Comparison of ENCODE assay signal across 2 cellular contexts in genomic region chr5:16879191-16879590, GRCh38.
TF ChIP-seq lines count a peak whose summit lies in the region.

No MANE protein-coding gene starts in this region.

TF ChIP-seq in IMR-90, 13 proteins besides CTCF, POLR2A, EP300 and RAD21 (continued from another document):
- TF ChIP-seq CEBPB (IDR thresholded peaks at IDR 0.05; ENCODE audit: low read depth, low read length) = no peak
- TF ChIP-seq CHD1 (IDR thresholded peaks at IDR 0.05; ENCODE audit: low read depth, low read length) = no peak
- TF ChIP-seq MXI1 (IDR thresholded peaks at IDR 0.05; ENCODE audit: borderline replicate concordance, low read depth, low read length) = no peak
- no peak for TF ChIP-seq RCOR1 (IDR thresholded peaks at IDR 0.05; ENCODE audit: insufficient replicate concordance, low read length)
- no peak for TF ChIP-seq ELK1 (IDR thresholded peaks at IDR 0.05; ENCODE audit: borderline replicate concordance, low read depth, low read length)
- no peak for TF ChIP-seq RFX5 (IDR thresholded peaks at IDR 0.05; ENCODE audit: low read depth, low read length)
- no peak for TF ChIP-seq MAFK (IDR thresholded peaks at IDR 0.05; ENCODE audit: low read depth, low read length)

TF ChIP-seq in WTC11, 78 proteins besides CTCF, POLR2A, EP300 and RAD21:
- no peak for TF ChIP-seq E2F1 (CRISPR knock-in tag; IDR thresholded peaks at IDR 0.05)
- TF ChIP-seq JAZF1 (CRISPR knock-in tag; IDR thresholded peaks at IDR 0.05) = no peak
- TF ChIP-seq ERG (CRISPR knock-in tag; IDR thresholded peaks at IDR 0.05) = no peak
- no peak for TF ChIP-seq HMGXB4 (CRISPR knock-in tag; IDR thresholded peaks at IDR 0.05)
- no peak for TF ChIP-seq E2F4 (CRISPR knock-in tag; IDR thresholded peaks at IDR 0.05; ENCODE audit: borderline replicate concordance, low read depth)
- TF ChIP-seq ARID4B (CRISPR knock-in tag; IDR thresholded peaks at IDR 0.05; ENCODE audit: borderline replicate concordance) = no peak
- TF ChIP-seq ZNF671 (CRISPR knock-in tag; IDR thresholded peaks at IDR 0.05) = no peak
- TF ChIP-seq PREB (CRISPR knock-in tag; IDR thresholded peaks at IDR 0.05; ENCODE audit: borderline replicate concordance) = no peak
- TF ChIP-seq PRRX2 (CRISPR knock-in tag; IDR thresholded peaks at IDR 0.05) = no peak
- no peak for TF ChIP-seq ESRRA (CRISPR knock-in tag; IDR thresholded peaks at IDR 0.05; ENCODE audit: borderline replicate concordance)
- TF ChIP-seq IRF2 (CRISPR knock-in tag; IDR thresholded peaks at IDR 0.05; ENCODE audit: borderline replicate concordance, low read depth) = no peak
- TF ChIP-seq ZNF281 (CRISPR knock-in tag; IDR thresholded peaks at IDR 0.05) = no peak
- no peak for TF ChIP-seq ETV6 (CRISPR knock-in tag; IDR thresholded peaks at IDR 0.05)
- TF ChIP-seq GABPB1 (CRISPR knock-in tag; IDR thresholded peaks at IDR 0.05) = no peak
- TF ChIP-seq ZNF232 (CRISPR knock-in tag; IDR thresholded peaks at IDR 0.05) = no peak
- TF ChIP-seq CDX4 (CRISPR knock-in tag; IDR thresholded peaks at IDR 0.05; ENCODE audit: borderline replicate concordance) = no peak
- no peak for TF ChIP-seq TCF7 (CRISPR knock-in tag; IDR thresholded peaks at IDR 0.05; ENCODE audit: low read depth)
- TF ChIP-seq SMAD4 (CRISPR knock-in tag; IDR thresholded peaks at IDR 0.05) = no peak
- no peak for TF ChIP-seq TEAD4 (CRISPR knock-in tag; IDR thresholded peaks at IDR 0.05)
- TF ChIP-seq MAX (CRISPR knock-in tag; IDR thresholded peaks at IDR 0.05) = no peak
